14 cellular contexts compared by ENCODE assay signal in the genomic region with DNA sequence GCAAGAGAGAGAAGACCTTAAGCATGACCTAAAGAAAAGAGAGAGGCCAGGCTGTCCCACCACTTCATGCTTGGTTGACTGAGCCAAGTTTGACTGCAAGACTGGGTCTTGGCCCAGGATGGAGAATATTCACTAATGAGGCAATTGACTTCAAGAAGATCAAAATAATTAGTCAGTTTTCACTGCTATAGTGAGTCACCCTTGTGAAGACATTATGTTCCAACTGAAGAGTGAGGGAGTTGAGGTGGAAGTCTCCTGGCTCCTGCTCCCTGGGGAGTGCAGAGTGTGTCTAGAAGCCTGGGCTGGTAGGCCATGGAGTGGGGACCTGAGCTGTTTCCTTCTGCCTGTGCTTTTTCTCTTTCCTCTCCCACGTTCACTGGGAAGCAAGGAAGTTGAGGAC.
DNase-seq lines count a peak whose midpoint lies in the region; ATAC-seq and TF ChIP-seq lines count a peak whose summit lies in the region.
"Had no signal": no experiment of that assay in that cellular context is flagged by ENCODE, and none has a peak within 500 bp of the region (broad histone marks: within the 10 kb centered on the region; RNA-seq: fewer than 3 reads in every experiment).

No MANE protein-coding gene starts in this region.

- intact Hi-C loops in transverse colon (cut with DNase I; ENCODE audit: low total_unique reads): loop anchor here (10.0 kb wide), 1 partner anchor 96 kb away; no protein-coding TSS in a partner anchor

- no peaks in the 10 kb centered on the region for H3K27me3 ChIP-seq in hepatocyte
- H3K27me3 ChIP-seq in transverse colon: no peaks in the 10 kb centered on the region
- H3K27me3 ChIP-seq: right lobe of liver had no signal

- H3K9me2 ChIP-seq in hepatocyte (replicated peaks; ENCODE audit: insufficient read depth): no peaks in the 10 kb centered on the region

- no peaks in the 10 kb centered on the region for H3K79me2 ChIP-seq in hepatocyte

- no peak overlapping the region for H2AFZ ChIP-seq in hepatocyte

- H3K27me3 Mint-ChIP-seq in stimulated activated naive CD8-positive, alpha-beta T cell treated with anti-CD3 and anti-CD28 coated beads, Interleukin-15, amount 100 ng/mL, for 72 hours: peaks cover 7% of the 10 kb centered on the region

- no peaks in the 10 kb centered on the region for H3K36me3 ChIP-seq in hepatocyte (replicated peaks; ENCODE audit: insufficient read depth, low read depth)
- no peaks in the 10 kb centered on the region for H3K36me3 ChIP-seq in transverse colon
- H3K36me3 ChIP-seq: HAP-1, right lobe of liver had no signal

- DNase-seq in NB4 (ENCODE audit: low read depth): peak; percentile 7
- peak; percentile 59 to 78 for DNase-seq in cardiac fibroblast (ENCODE audit: low read depth in 2 of 2)
- DNase-seq in hepatocyte (ENCODE audit: low spot score): no peak
- DNase-seq in transverse colon: no peak
- DNase-seq in stimulated activated naive CD8-positive, alpha-beta T cell treated with anti-CD3 and anti-CD28 coated beads, Interleukin-15, amount 100 ng/mL, for 72 hours: no peak
- DNase-seq in NCI-H2227 (lab: John Stamatoyannopoulos, UW; ENCODE audit: unreplicated experiment): no peak
- DNase-seq: activated CD4-positive, alpha-beta T cell treated with anti-CD3 and anti-CD28 coated beads, Interleukin-2, amount 50 U/mL, for 48 hours; activated T-cell treated with anti-CD3 and anti-CD28 coated beads, Interleukin-2, amount 50 U/mL, for 72 hours; right lobe of liver; stimulated activated CD4-positive, alpha-beta T cell treated with anti-CD3 and anti-CD28 coated beads, Interleukin-4, amount 100 ng/mL, for 24 hours had no signal

- H3K4me3 ChIP-seq in NB4 (ENCODE audit: low read depth, low read length): no peak overlapping the region
- H3K4me3 ChIP-seq in cardiac fibroblast (replicated peaks in 1 of 2; ENCODE audit: low read depth in 2 of 2, low read length in 2 of 2): no peak overlapping the region
- H3K4me3 ChIP-seq in hepatocyte: no peak overlapping the region
- H3K4me3 ChIP-seq in transverse colon: no peak overlapping the region
- H3K4me3 ChIP-seq: HAP-1, K562, right lobe of liver had no signal

- H4K20me1 ChIP-seq in hepatocyte (ENCODE audit: insufficient read depth, poor library complexity, severe bottlenecking): no peaks in the 10 kb centered on the region

- no peaks in the 10 kb centered on the region for H3K4me1 Mint-ChIP-seq in stimulated activated naive CD8-positive, alpha-beta T cell treated with anti-CD3 and anti-CD28 coated beads, Interleukin-15, amount 100 ng/mL, for 72 hours

- peaks cover 21 to 28% of the 10 kb centered on the region in 2 donors for H3K9me3 Mint-ChIP-seq in stimulated activated naive CD8-positive, alpha-beta T cell treated with anti-CD3 and anti-CD28 coated beads, Interleukin-15, amount 100 ng/mL, for 72 hours

- H3K4me2 ChIP-seq in hepatocyte: no peak overlapping the region

- TF ChIP-seq POLR2A in NB4 (IDR thresholded peaks at IDR 0.05; ENCODE audit: extremely low read depth, insufficient read length) (no peak), transverse colon (IDR thresholded peaks at IDR 0.05) (no peak)

- TF ChIP-seq CTCF in NB4 (IDR thresholded peaks at IDR 0.05; ENCODE audit: low read depth, low read length) (no peak), cardiac fibroblast (IDR thresholded peaks at IDR 0.05; ENCODE audit: low read depth, low read length) (no peak), hepatocyte (IDR thresholded peaks at IDR 0.05; ENCODE audit: poor library complexity) (no peak), transverse colon (IDR thresholded peaks at IDR 0.05) (no peak)

- 93% methylated on average over 1 of the region's 1 CpG for WGBS in hepatocyte (ENCODE audit: low lambda C conversion rate, missing lambda C conversion rate)
- WGBS in transverse colon (ENCODE audit: low coverage in 1 of 2), 2 donors: 63% methylated on average over 1 of the region's 1 CpG; no CpG with 5 or more reads in 1 of the 2 donors

- H3K4me1 ChIP-seq in hepatocyte (ENCODE audit: insufficient read depth) (peaks cover 21% of the 10 kb centered on the region), transverse colon (peaks cover 13 to 23% (median 20%) of the 10 kb centered on the region in 4 donors)
- H3K4me1 ChIP-seq: HAP-1 had no signal

- H3K4me3 Mint-ChIP-seq in stimulated activated naive CD8-positive, alpha-beta T cell treated with anti-CD3 and anti-CD28 coated beads, Interleukin-15, amount 100 ng/mL, for 72 hours: no peak overlapping the region
- H3K4me3 Mint-ChIP-seq: activated T-cell treated with anti-CD3 and anti-CD28 coated beads, Interleukin-2, amount 50 U/mL, for 72 hours; CD14-positive monocyte had no signal

- no peak for ATAC-seq in GM21723 (IDR thresholded peaks at IDR 0.05; ENCODE audit: unreplicated experiment)
- ATAC-seq in stimulated activated naive CD8-positive, alpha-beta T cell treated with anti-CD3 and anti-CD28 coated beads, Interleukin-15, amount 100 ng/mL, for 72 hours: no peak
- ATAC-seq: activated T-cell treated with anti-CD3 and anti-CD28 coated beads, Interleukin-2, amount 50 U/mL, for 72 hours; K562 had no signal

- in situ Hi-C loops in transverse colon (cut with MboI; ENCODE audit: low pct_ligation_motif_present in 1 of 4, low pct_unique_long_range_greater_than_20kb in 1 of 4, low sequenced_read_pairs in 3 of 4): no loop called here

- H3K27ac ChIP-seq in hepatocyte: peak overlapping the region; percentile 90
- peak overlapping the region; percentile 66 to 73 (median 69) for H3K27ac ChIP-seq in transverse colon
- H3K27ac ChIP-seq: right lobe of liver had no signal

- H3K9me3 ChIP-seq in hepatocyte (ENCODE audit: low read depth): peaks cover 6% of the 10 kb centered on the region
- no peaks in the 10 kb centered on the region for H3K9me3 ChIP-seq in transverse colon
- H3K9me3 ChIP-seq: HAP-1, right lobe of liver had no signal

- no peak overlapping the region for H3K27ac Mint-ChIP-seq in stimulated activated naive CD8-positive, alpha-beta T cell treated with anti-CD3 and anti-CD28 coated beads, Interleukin-15, amount 100 ng/mL, for 72 hours
- H3K27ac Mint-ChIP-seq: activated T-cell treated with anti-CD3 and anti-CD28 coated beads, Interleukin-2, amount 50 U/mL, for 72 hours; CD14-positive monocyte had no signal

- no peak for TF ChIP-seq EP300 in transverse colon (IDR thresholded peaks at IDR 0.05; ENCODE audit: low read depth)

Comparison
In these comparisons a context has a peak if more than half of its experiments do, and no peak if none do; other contexts are left out.
1. DNase-seq: peak in NB4 (single experiment) and cardiac fibroblast (2 of 2); none in hepatocyte (single experiment), transverse colon (single experiment), stimulated activated naive CD8-positive, alpha-beta T cell treated with anti-CD3 and anti-CD28 coated beads, Interleukin-15, amount 100 ng/mL, for 72 hours (0 of 2) and NCI-H2227 (single experiment).